In genomic region chr16:50354629-50355456, GRCh38 we compare ENCODE assay signal across 7 cellular contexts. TPM values are rescaled to one million over a fixed set of nuclear protein-coding genes. Genes with fewer than 3 reads are reported as not detected.
A peak's percentile ranks its signal among the peaks of the same experiment; 100 is the strongest.
DNase-seq lines count a peak whose midpoint lies in the region; ATAC-seq, FAIRE-seq and TF ChIP-seq lines count a peak whose summit lies in the region.

No MANE protein-coding gene starts in this region.

- H3K9me3 ChIP-seq in colonic mucosa: no peaks in the 10 kb centered on the region
- H3K9me3 ChIP-seq in prostate gland: no peaks in the 10 kb centered on the region

- no peak overlapping the region for H3K9ac ChIP-seq in colonic mucosa (ENCODE audit: low read depth in 2 of 2, low read length in 2 of 2)

- WGBS in prostate gland: 88% methylated on average over 11 of the region's 11 CpGs

- TF ChIP-seq CTCF in GM06990 (IDR thresholded peaks at IDR 0.05; ENCODE audit: insufficient read depth, low read length, poor library complexity, severe bottlenecking) (peak; percentile 47), colonic mucosa (IDR thresholded peaks at IDR 0.05) (peak; percentile 62), prostate gland (IDR thresholded peaks at IDR 0.05) (peak; percentile 29 to 54 (median 40))

- no peak for FAIRE-seq in HTR-8/SVneo (lab: Jason Lieb, UNC)

- no peaks in the 10 kb centered on the region; the same call in none of the 2 replicates for H3K36me3 ChIP-seq in GM06990 (ENCODE audit: control insufficient read depth, insufficient read depth, low read length)
- no peaks in the 10 kb centered on the region for H3K36me3 ChIP-seq in colonic mucosa
- no peaks in the 10 kb centered on the region for H3K36me3 ChIP-seq in prostate gland

- no peak for TF ChIP-seq POLR2A in prostate gland (IDR thresholded peaks at IDR 0.05)

- intact Hi-C loops in colonic mucosa (cut with DNase I): loop anchor here (5.0 kb wide), 2 partner anchors 138 to 333 kb away; no protein-coding TSS in a partner anchor
- intact Hi-C loops in prostate gland (cut with DNase I): loop anchor here (5.0 to 10.0 kb wide), 4 partner anchors 33 to 200 kb away; partner anchors contain the start of gene TENT4B

- H3K4me3 ChIP-seq in GM06990 (replicated peaks; ENCODE audit: low read depth, low read length) (no peak overlapping the region), colonic mucosa (no peak overlapping the region), prostate gland (no peak overlapping the region)

- no peak for DNase-seq in GM06990 (ENCODE audit: extremely low read depth, insufficient read length)
- peak; percentile 64 for DNase-seq in NCI-H1105 treated with DMSO at 0.1 percent for 48 hours (lab: John Stamatoyannopoulos, UW)
- no peak for DNase-seq in colonic mucosa
- no peak for DNase-seq in prostate gland (ENCODE audit: low spot score)
- no peak for DNase-seq in middle frontal gyrus (ENCODE audit: extremely low spot score, low spot score)
- DNase-seq in HTR-8/SVneo (ENCODE audit: insufficient read length, low spot score): no peak

- no peaks in the 10 kb centered on the region for H3K27me3 ChIP-seq in GM06990 (replicated peaks; ENCODE audit: control insufficient read depth, insufficient read depth, low read length)
- H3K27me3 ChIP-seq in colonic mucosa: no peaks in the 10 kb centered on the region
- H3K27me3 ChIP-seq in prostate gland (replicated peaks; ENCODE audit: insufficient read depth): no peaks in the 10 kb centered on the region

- no peak overlapping the region for H3K27ac ChIP-seq in colonic mucosa
- H3K27ac ChIP-seq in prostate gland: no peak overlapping the region

- H3K4me1 ChIP-seq in colonic mucosa: no peaks in the 10 kb centered on the region
- peaks cover 4% of the 10 kb centered on the region for H3K4me1 ChIP-seq in prostate gland (replicated peaks)

- ATAC-seq in GM21737 (IDR thresholded peaks at IDR 0.05; ENCODE audit: unreplicated experiment): no peak

RNA-seq across cellular contexts. Expression of gene BRD7, which starts 13.9 kb away (rescaled TPM):
- total RNA-seq in colonic mucosa (10 to 100 TPM; 69.9 to 76.3 TPM), prostate gland (10 to 100 TPM; 38.7 to 66.0 TPM)
